ENCODE assay signal across 8 cellular contexts in genomic region chr16:20899503-20900298, GRCh38.
A peak's percentile ranks its signal among the peaks of the same experiment; 100 is the strongest.
DNase-seq lines count a peak whose midpoint lies in the region; ATAC-seq and TF ChIP-seq lines count a peak whose summit lies in the region.

No MANE protein-coding gene starts in this region.

- H3K4me3 Mint-ChIP-seq in activated naive CD4-positive, alpha-beta T cell treated with anti-CD3 and anti-CD28 coated beads, Interleukin-2, amount 50 U/mL, for 24 hours, result peak overlapping the region; percentile 94

- H3K4me3 ChIP-seq in fibroblast of mammary gland (ENCODE audit: control insufficient read depth, low read depth, low read length) (peak overlapping the region; percentile 90), parathyroid adenoma (ENCODE audit: low read depth, low read length) (peak overlapping the region; percentile 96)

- no peaks in the 10 kb centered on the region for H3K36me3 ChIP-seq in parathyroid adenoma (ENCODE audit: control insufficient read depth, insufficient read depth, low read length)

- peaks cover 4% of the 10 kb centered on the region for H3K36me3 Mint-ChIP-seq in activated naive CD4-positive, alpha-beta T cell treated with anti-CD3 and anti-CD28 coated beads, Interleukin-2, amount 50 U/mL, for 24 hours

- peaks cover 8% of the 10 kb centered on the region for H3K79me2 ChIP-seq in parathyroid adenoma

- H3K4me1 Mint-ChIP-seq in activated naive CD4-positive, alpha-beta T cell treated with anti-CD3 and anti-CD28 coated beads, Interleukin-2, amount 50 U/mL, for 24 hours, result peaks cover 61% of the 10 kb centered on the region

- ATAC-seq in HG02970 (IDR thresholded peaks at IDR 0.05; ENCODE audit: low FRiP score, unreplicated experiment) (no peak), HG03460 (IDR thresholded peaks at IDR 0.05; ENCODE audit: unreplicated experiment) (no peak)

- H3K4me1 ChIP-seq in parathyroid adenoma, result peaks cover 30% of the 10 kb centered on the region

- no peak for DNase-seq in activated naive CD4-positive, alpha-beta T cell treated with anti-CD3 and anti-CD28 coated beads, Interleukin-2, amount 50 U/mL, for 16 hours
- DNase-seq in UCSD-AML1 (lab: John Stamatoyannopoulos, UW; ENCODE audit: unreplicated experiment) (peak; percentile 48), fibroblast of mammary gland (ENCODE audit: low read depth) (no peak), GDM1 (lab: John Stamatoyannopoulos, UW) (no peak)

- peak overlapping the region; percentile 96 for H3K27ac ChIP-seq in parathyroid adenoma

- no peaks in the 10 kb centered on the region for H3K9me3 Mint-ChIP-seq in activated naive CD4-positive, alpha-beta T cell treated with anti-CD3 and anti-CD28 coated beads, Interleukin-2, amount 50 U/mL, for 24 hours

- H3K27me3 ChIP-seq in parathyroid adenoma (ENCODE audit: control insufficient read depth, insufficient read depth, low read length), result no peaks in the 10 kb centered on the region

- H3K4me2 ChIP-seq in parathyroid adenoma (ENCODE audit: low read length), result peak overlapping the region; percentile 90

- peak overlapping the region; percentile 23 for H3K9ac ChIP-seq in parathyroid adenoma

- H3K27ac Mint-ChIP-seq in activated naive CD4-positive, alpha-beta T cell treated with anti-CD3 and anti-CD28 coated beads, Interleukin-2, amount 50 U/mL, for 24 hours, result peak overlapping the region; percentile 97

- no peak for TF ChIP-seq CTCF in fibroblast of mammary gland (conservative IDR thresholded peaks at IDR 0.05; ENCODE audit: control insufficient read depth, insufficient read depth, low read depth, low read length)
- TF ChIP-seq CTCF in parathyroid adenoma (IDR thresholded peaks at IDR 0.05), result no peak

- H2AFZ ChIP-seq in parathyroid adenoma, result peak overlapping the region; percentile 81

- no peaks in the 10 kb centered on the region for H3K27me3 Mint-ChIP-seq in activated naive CD4-positive, alpha-beta T cell treated with anti-CD3 and anti-CD28 coated beads, Interleukin-2, amount 50 U/mL, for 24 hours

- H3K9me3 ChIP-seq in parathyroid adenoma (ENCODE audit: control insufficient read depth, low read length), result no peaks in the 10 kb centered on the region
